8 cellular contexts compared by ENCODE assay signal in genomic region chr1:9537863-9538668, GRCh38. TPM values are rescaled to one million over a fixed set of nuclear protein-coding genes. Genes with fewer than 3 reads are reported as not detected.
DNase-seq lines count a peak whose midpoint lies in the region; ATAC-seq and TF ChIP-seq lines count a peak whose summit lies in the region.

No MANE protein-coding gene starts in this region.

- H3K4me2 ChIP-seq in H9 (ENCODE audit: insufficient read depth, insufficient read length, low read length) (no peak overlapping the region), PC-9 (peak overlapping the region; percentile 21)

- H3K27me3 ChIP-seq in H9 (ENCODE audit: insufficient read depth, low read length) (no peaks in the 10 kb centered on the region), PC-9 (ENCODE audit: insufficient read depth, low read depth) (no peaks in the 10 kb centered on the region)

- no CpG with 5 or more reads among the region's 7 CpGs for WGBS in H9 (ENCODE audit: extremely low coverage, insufficient read length, low lambda C conversion rate)

- H3K4me1 Mint-ChIP-seq in H9 = peaks cover 18 to 24% of the 10 kb centered on the region in 2 experiments

- H3K36me3 ChIP-seq in PC-9 (ENCODE audit: low read depth) = no peaks in the 10 kb centered on the region

- H2BK15ac ChIP-seq in H9 (ENCODE audit: low read depth, low read length) = no peak overlapping the region

- peak overlapping the region in 2 of 3 experiments; percentile 23 to 25; a peak in 1 of 7 replicates for H3K27ac Mint-ChIP-seq in H9

- H2BK12ac ChIP-seq in H9 (ENCODE audit: insufficient read length, low read depth, low read length) = peak overlapping the region; percentile 15

- H3K23me2 ChIP-seq in H9 (ENCODE audit: insufficient read length, low read depth, low read length, poor library complexity, severe bottlenecking) = no peaks in the 10 kb centered on the region

- DNase-seq in H9 (no peak), PC-9 (peak in 1 of 2 experiments; percentile 15), epithelial cell of esophagus (ENCODE audit: low read depth) (peak; percentile 68), renal cortical epithelial cell (ENCODE audit: low read depth) (peak; percentile 8), NCI-H524 (lab: John Stamatoyannopoulos, UW) (no peak)

- POLR2A ChIA-PET in PC-9 (lab: Charles Lee; ENCODE audit: unreplicated experiment) = no interaction called here

- no peaks in the 10 kb centered on the region for H4K20me1 ChIP-seq in H9 (ENCODE audit: control insufficient read depth, insufficient read depth, insufficient read length)
- H4K20me1 ChIP-seq in PC-9 (ENCODE audit: insufficient read depth) = 0 out of 2 replicates have a peak, but pooled peaks cover 4% of the 10 kb centered on the region

- H3K27me3 Mint-ChIP-seq in H9 (ENCODE audit: low read depth) = peaks cover 6% of the 10 kb centered on the region

- CTCF ChIA-PET in PC-9 (lab: Charles Lee) = interaction anchor here (0.6 kb wide), 1 partner anchor 42 kb away, joined by 4 read pairs; no protein-coding TSS in a partner anchor

- 0 out of 2 replicates have a peak, but pooled peaks cover 2% of the 10 kb centered on the region for H3K4me1 ChIP-seq in H9 (ENCODE audit: insufficient read depth, low read length)
- peaks cover 14% of the 10 kb centered on the region for H3K4me1 ChIP-seq in PC-9 (replicated peaks; ENCODE audit: insufficient read depth)

- H4K5ac ChIP-seq in H9 (ENCODE audit: insufficient read length, low read depth, low read length) = no peak overlapping the region

- H3K23ac ChIP-seq in H9 (ENCODE audit: insufficient read length, low read depth, low read length) = no peak overlapping the region

- H3F3A ChIP-seq in PC-9 (ENCODE audit: insufficient read depth, low read depth) = 0 out of 2 replicates have a peak, but pooled peaks cover 4% of the 10 kb centered on the region

- no peaks in the 10 kb centered on the region for H3K9me3 ChIP-seq in H9 (ENCODE audit: control insufficient read depth, low read depth, low read length)
- no peaks in the 10 kb centered on the region for H3K9me3 ChIP-seq in PC-9 (ENCODE audit: insufficient read depth, low read depth)

- no TSS peak for BruUV-seq in PC-9 (replicated peaks; lab: Mats Ljungman, UMichigan)

- no peak overlapping the region for H2BK20ac ChIP-seq in H9 (ENCODE audit: low read depth, low read length, poor library complexity, severe bottlenecking)

- H4K8ac ChIP-seq in H9 (replicated peaks; ENCODE audit: insufficient read length, low read depth, low read length) = no peak overlapping the region

- H2BK5ac ChIP-seq in H9 (ENCODE audit: insufficient read length, low read length) = no peak overlapping the region

- ATAC-seq in HG02870 (IDR thresholded peaks at IDR 0.05; ENCODE audit: unreplicated experiment) (no peak), HG03442 (IDR thresholded peaks at IDR 0.05; ENCODE audit: unreplicated experiment) (no peak), HG02610 (IDR thresholded peaks at IDR 0.05; ENCODE audit: unreplicated experiment) (no peak)

- H4K91ac ChIP-seq in H9 (ENCODE audit: insufficient read length, low read depth, low read length) = no peak overlapping the region

- no peak overlapping the region for H3K56ac ChIP-seq in H9 (ENCODE audit: insufficient read length, low read depth, low read length)

- no peaks in the 10 kb centered on the region for H3K9me3 Mint-ChIP-seq in H9

- H3K4me3 Mint-ChIP-seq in H9 = no peak overlapping the region; a peak in 1 of 5 replicates

- H3K18ac ChIP-seq in H9 (ENCODE audit: insufficient read length, low read depth, low read length) = no peak overlapping the region

- no peak overlapping the region for H2BK120ac ChIP-seq in H9 (ENCODE audit: low read depth, low read length, poor library complexity, severe bottlenecking)

- no peak overlapping the region for H3K9ac ChIP-seq in H9 (ENCODE audit: extremely low read depth, insufficient read length, low read length)

- no peak overlapping the region for H3T11ph ChIP-seq in H9 (ENCODE audit: low read length)

- intact Hi-C loops in PC-9 (cut with micrococcal nuclease; ENCODE audit: unreplicated experiment) = no loop called here

- H3K4ac ChIP-seq in H9 (ENCODE audit: low read depth, low read length) = no peak overlapping the region

- peaks cover 17% of the 10 kb centered on the region; the same call in 1 of the 2 replicates for H3K79me2 ChIP-seq in H9 (ENCODE audit: insufficient read depth, low read length)
- peaks cover 26% of the 10 kb centered on the region for H3K79me2 ChIP-seq in PC-9 (ENCODE audit: low read depth)

- H3K9me2 ChIP-seq in PC-9 (ENCODE audit: insufficient read depth) = no peaks in the 10 kb centered on the region

- H2AFZ ChIP-seq in H9 (ENCODE audit: low read length) = no peak overlapping the region
- H2AFZ ChIP-seq in PC-9 = 0 out of 2 replicates have a peak overlapping the region, but pooled peaks have one; percentile 50

- TF ChIP-seq CTCF in H9 (conservative IDR thresholded peaks at IDR 0.05) (no peak), PC-9 (conservative IDR thresholded peaks at IDR 0.05) (no peak), epithelial cell of esophagus (IDR thresholded peaks at IDR 0.05; ENCODE audit: insufficient read depth, low read depth, low read length, missing control alignments) (no peak)

- no peak overlapping the region for H2AK5ac ChIP-seq in H9 (ENCODE audit: insufficient read length, low read length)

- H3K79me1 ChIP-seq in H9 (ENCODE audit: insufficient read depth, low read depth, low read length, poor library complexity, severe bottlenecking) = no peaks in the 10 kb centered on the region

- H3K14ac ChIP-seq in H9 (ENCODE audit: insufficient read depth, low read length) = no peak overlapping the region; the same call in 1 of the 2 replicates

- H3K36me3 Mint-ChIP-seq in H9 (ENCODE audit: insufficient read depth in 1 of 3, low read depth in 3 of 3) = peaks cover 10 to 13% (median 12%) of the 10 kb centered on the region in 3 experiments

- H3K27ac ChIP-seq in H9 (ENCODE audit: insufficient read length, low read depth, low read length) (no peak overlapping the region), PC-9 (no peak overlapping the region)

- H3K4me3 ChIP-seq in PC-9 = no peak overlapping the region
- H3K4me3 ChIP-seq in epithelial cell of esophagus (ENCODE audit: low read length) = no peak overlapping the region

RNA-seq across cellular contexts. Expression of gene SLC25A33, which starts 1.2 kb away (rescaled TPM):
- 8.8 and 9.4 TPM in 2 replicates for total RNA-seq in H9 (2021)
- 3.0 and 4.4 TPM in 2 replicates for total RNA-seq in PC-9 (2021)
- total RNA-seq in renal cortical epithelial cell = 3.0 and 7.1 TPM in 2 replicates

RNA-seq across cellular contexts. Expression of gene TMEM201, which starts 50.6 kb away (rescaled TPM):
- total RNA-seq in H9 (2021) (31.0 and 31.3 TPM in 2 replicates), PC-9 (2021) (17.2 and 17.4 TPM in 2 replicates), renal cortical epithelial cell (4.2 and 12.8 TPM in 2 replicates)

Comparison
In these comparisons a context has a peak if more than half of its experiments do, and no peak if none do; other contexts are left out.
1. DNase-seq: peak in epithelial cell of esophagus (single experiment) and renal cortical epithelial cell (single experiment); none in H9 (single experiment) and NCI-H524 (0 of 2).